Comparison of ENCODE assay signal across 8 cellular contexts in genomic region chr19:10194500-10195198, GRCh38.
A peak's percentile ranks its signal among the peaks of the same experiment; 100 is the strongest.
DNase-seq lines count a peak whose midpoint lies in the region; ATAC-seq and TF ChIP-seq lines count a peak whose summit lies in the region.

Gene DNMT1 (minus strand): TSS chr19:10194953. CDS start chr19:10194899, 54 bp downstream.

- peak; percentile 72 for ATAC-seq in HG03439 (IDR thresholded peaks at IDR 0.05; ENCODE audit: unreplicated experiment)

- DNase-seq in AML-193 (lab: John Stamatoyannopoulos, UW) = peak; percentile 93 to 94
- DNase-seq in NCI-H524 treated with DMSO at 0.1 percent for 48 hours (lab: John Stamatoyannopoulos, UW) = peak; percentile 92
- DNase-seq in activated CD4-positive, alpha-beta T cell treated with anti-CD3 and anti-CD28 coated beads for 4 hours = peak; percentile 96 to 98
- DNase-seq in choroid plexus epithelial cell (ENCODE audit: low read depth) = peak; percentile 98
- peak; percentile 96 for DNase-seq in kidney tubule cell (ENCODE audit: low spot score)
- peak; percentile 95 to 97 for DNase-seq in stimulated activated CD4-positive, alpha-beta T cell treated with anti-CD3 and anti-CD28 coated beads, Interleukin-1b, Interleukin-23, amount 100 ng/mL, for 1 hour (ENCODE audit: low read depth in 2 of 2)

- H3K4me3 ChIP-seq in choroid plexus epithelial cell (ENCODE audit: low read depth, low read length) = peak within 1 kb of the TSS; percentile 92

- peak; percentile 97 for TF ChIP-seq POLR2A in GM19099 (IDR thresholded peaks at IDR 0.05; ENCODE audit: extremely low read depth, insufficient read length, low read depth)

- TF ChIP-seq CTCF in choroid plexus epithelial cell (conservative IDR thresholded peaks at IDR 0.05; ENCODE audit: low read depth, low read length) = no peak

Comparison
In these comparisons a context has a peak if more than half of its experiments do, and no peak if none do; other contexts are left out.
1. Peak in every context shown above with its lines: DNase-seq, ATAC-seq and H3K4me3 ChIP-seq.